ENCODE assay signal across 1 cellular context in genomic region chr5:133863857-133864585, GRCh38.
TF ChIP-seq lines count a peak whose summit lies in the region.

No MANE protein-coding gene starts in this region.

TF ChIP-seq in K562, 482 proteins besides CTCF, POLR2A, EP300 and RAD21 (continued from another document):
- TF ChIP-seq, protein P1, sequence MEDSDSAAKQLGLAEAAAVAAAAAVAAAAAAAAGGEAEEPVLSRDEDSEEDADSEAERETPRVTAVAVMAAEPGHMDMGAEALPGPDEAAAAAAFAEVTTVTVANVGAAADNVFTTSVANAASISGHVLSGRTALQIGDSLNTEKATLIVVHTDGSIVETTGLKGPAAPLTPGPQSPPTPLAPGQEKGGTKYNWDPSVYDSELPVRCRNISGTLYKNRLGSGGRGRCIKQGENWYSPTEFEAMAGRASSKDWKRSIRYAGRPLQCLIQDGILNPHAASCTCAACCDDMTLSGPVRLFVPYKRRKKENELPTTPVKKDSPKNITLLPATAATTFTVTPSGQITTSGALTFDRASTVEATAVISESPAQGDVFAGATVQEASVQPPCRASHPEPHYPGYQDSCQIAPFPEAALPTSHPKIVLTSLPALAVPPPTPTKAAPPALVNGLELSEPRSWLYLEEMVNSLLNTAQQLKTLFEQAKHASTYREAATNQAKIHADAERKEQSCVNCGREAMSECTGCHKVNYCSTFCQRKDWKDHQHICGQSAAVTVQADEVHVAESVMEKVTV (CRISPR knock-in tag; IDR thresholded peaks at IDR 0.05): peak; percentile 29; the same call in 1 of the 2 replicates
- TF ChIP-seq OTX1 (CRISPR knock-in tag; IDR thresholded peaks at IDR 0.05): no peak
- no peak for TF ChIP-seq ZNF507 (tag; conservative IDR thresholded peaks at IDR 0.05)
- TF ChIP-seq CCAR2 (IDR thresholded peaks at IDR 0.05; ENCODE audit: low read depth, low read length): no peak
- peak; percentile 45; the same call in 1 of the 2 replicates for TF ChIP-seq SMC3 (conservative IDR thresholded peaks at IDR 0.05; ENCODE audit: insufficient read depth, low read depth, low read length)
- no peak for TF ChIP-seq RFX7 (CRISPR knock-in tag; IDR thresholded peaks at IDR 0.05)
- no peak for TF ChIP-seq ARNT (IDR thresholded peaks at IDR 0.05)
- no peak for TF ChIP-seq CBX1 (IDR thresholded peaks at IDR 0.05; ENCODE audit: low read depth)
- TF ChIP-seq, protein P2, sequence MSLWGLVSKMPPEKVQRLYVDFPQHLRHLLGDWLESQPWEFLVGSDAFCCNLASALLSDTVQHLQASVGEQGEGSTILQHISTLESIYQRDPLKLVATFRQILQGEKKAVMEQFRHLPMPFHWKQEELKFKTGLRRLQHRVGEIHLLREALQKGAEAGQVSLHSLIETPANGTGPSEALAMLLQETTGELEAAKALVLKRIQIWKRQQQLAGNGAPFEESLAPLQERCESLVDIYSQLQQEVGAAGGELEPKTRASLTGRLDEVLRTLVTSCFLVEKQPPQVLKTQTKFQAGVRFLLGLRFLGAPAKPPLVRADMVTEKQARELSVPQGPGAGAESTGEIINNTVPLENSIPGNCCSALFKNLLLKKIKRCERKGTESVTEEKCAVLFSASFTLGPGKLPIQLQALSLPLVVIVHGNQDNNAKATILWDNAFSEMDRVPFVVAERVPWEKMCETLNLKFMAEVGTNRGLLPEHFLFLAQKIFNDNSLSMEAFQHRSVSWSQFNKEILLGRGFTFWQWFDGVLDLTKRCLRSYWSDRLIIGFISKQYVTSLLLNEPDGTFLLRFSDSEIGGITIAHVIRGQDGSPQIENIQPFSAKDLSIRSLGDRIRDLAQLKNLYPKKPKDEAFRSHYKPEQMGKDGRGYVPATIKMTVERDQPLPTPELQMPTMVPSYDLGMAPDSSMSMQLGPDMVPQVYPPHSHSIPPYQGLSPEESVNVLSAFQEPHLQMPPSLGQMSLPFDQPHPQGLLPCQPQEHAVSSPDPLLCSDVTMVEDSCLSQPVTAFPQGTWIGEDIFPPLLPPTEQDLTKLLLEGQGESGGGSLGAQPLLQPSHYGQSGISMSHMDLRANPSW (CRISPR knock-in tag; IDR thresholded peaks at IDR 0.05): no peak
- TF ChIP-seq RUNX1 (IDR thresholded peaks at IDR 0.05; ENCODE audit: low read depth): no peak
- TF ChIP-seq MITF (IDR thresholded peaks at IDR 0.05): no peak
- TF ChIP-seq ZNF121 (CRISPR knock-in tag; conservative IDR thresholded peaks at IDR 0.05): no peak
- no peak for TF ChIP-seq CHD1 (IDR thresholded peaks at IDR 0.05; ENCODE audit: low read length)
- TF ChIP-seq STAG1 (CRISPR knock-in tag; IDR thresholded peaks at IDR 0.05; ENCODE audit: borderline replicate concordance): peak; percentile 33; the same call in 1 of the 2 replicates
- no peak for TF ChIP-seq BRD9 (IDR thresholded peaks at IDR 0.05; ENCODE audit: low read depth, partially characterized antibody)
- no peak for TF ChIP-seq ETV5 (CRISPR knock-in tag; IDR thresholded peaks at IDR 0.05; ENCODE audit: low read depth)
- TF ChIP-seq, protein P3, sequence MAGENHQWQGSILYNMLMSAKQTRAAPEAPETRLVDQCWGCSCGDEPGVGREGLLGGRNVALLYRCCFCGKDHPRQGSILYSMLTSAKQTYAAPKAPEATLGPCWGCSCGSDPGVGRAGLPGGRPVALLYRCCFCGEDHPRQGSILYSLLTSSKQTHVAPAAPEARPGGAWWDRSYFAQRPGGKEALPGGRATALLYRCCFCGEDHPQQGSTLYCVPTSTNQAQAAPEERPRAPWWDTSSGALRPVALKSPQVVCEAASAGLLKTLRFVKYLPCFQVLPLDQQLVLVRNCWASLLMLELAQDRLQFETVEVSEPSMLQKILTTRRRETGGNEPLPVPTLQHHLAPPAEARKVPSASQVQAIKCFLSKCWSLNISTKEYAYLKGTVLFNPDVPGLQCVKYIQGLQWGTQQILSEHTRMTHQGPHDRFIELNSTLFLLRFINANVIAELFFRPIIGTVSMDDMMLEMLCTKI (IDR thresholded peaks at IDR 0.05; ENCODE audit: partially characterized antibody): no peak
- TF ChIP-seq ATF6 (CRISPR knock-in tag; IDR thresholded peaks at IDR 0.05): no peak
- TF ChIP-seq, protein P4, sequence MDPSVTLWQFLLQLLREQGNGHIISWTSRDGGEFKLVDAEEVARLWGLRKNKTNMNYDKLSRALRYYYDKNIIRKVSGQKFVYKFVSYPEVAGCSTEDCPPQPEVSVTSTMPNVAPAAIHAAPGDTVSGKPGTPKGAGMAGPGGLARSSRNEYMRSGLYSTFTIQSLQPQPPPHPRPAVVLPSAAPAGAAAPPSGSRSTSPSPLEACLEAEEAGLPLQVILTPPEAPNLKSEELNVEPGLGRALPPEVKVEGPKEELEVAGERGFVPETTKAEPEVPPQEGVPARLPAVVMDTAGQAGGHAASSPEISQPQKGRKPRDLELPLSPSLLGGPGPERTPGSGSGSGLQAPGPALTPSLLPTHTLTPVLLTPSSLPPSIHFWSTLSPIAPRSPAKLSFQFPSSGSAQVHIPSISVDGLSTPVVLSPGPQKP (CRISPR knock-in tag; IDR thresholded peaks at IDR 0.05): no peak
- TF ChIP-seq TFAP4 (CRISPR knock-in tag; IDR thresholded peaks at IDR 0.05; ENCODE audit: borderline replicate concordance): peak; percentile 44; the same call in 1 of the 2 replicates
- no peak for TF ChIP-seq MYNN (IDR thresholded peaks at IDR 0.05)
- TF ChIP-seq MYNN (CRISPR knock-in tag; IDR thresholded peaks at IDR 0.05): no peak
- no peak for TF ChIP-seq SNRNP70 (optimal IDR thresholded peaks at IDR 0.05; ENCODE audit: low read depth, low read length)
- no peak for TF ChIP-seq SIN3A (IDR thresholded peaks at IDR 0.05; ENCODE audit: borderline replicate concordance in 2 of 2, control insufficient read depth in 1 of 2, low read depth in 2 of 2, low read length in 2 of 2)
